1 cellular context compared by ENCODE assay signal in genomic region chr5:93587919-93588585, GRCh38.
TF ChIP-seq lines count a peak whose summit lies in the region.

No MANE protein-coding gene starts in this region.

TF ChIP-seq in H1, 55 proteins besides CTCF, POLR2A, EP300 and RAD21:
- TF ChIP-seq EZH2 (IDR thresholded peaks at IDR 0.05; ENCODE audit: low read depth, low read length, severe bottlenecking): peak; percentile 99
- no peak for TF ChIP-seq ATF3 (IDR thresholded peaks at IDR 0.05; ENCODE audit: insufficient read depth, low read depth, low read length)
- TF ChIP-seq TCF12 (IDR thresholded peaks at IDR 0.05; ENCODE audit: low read depth, low read length): no peak
- peak; percentile 99 for TF ChIP-seq SUZ12 (IDR thresholded peaks at IDR 0.05; ENCODE audit: low read length)
- no peak for TF ChIP-seq CHD7 (IDR thresholded peaks at IDR 0.05; ENCODE audit: insufficient replicate concordance, low read length)
- peak; percentile 99 for TF ChIP-seq RNF2 (IDR thresholded peaks at IDR 0.05; ENCODE audit: borderline replicate concordance, low read depth, low read length, missing control alignments, poor library complexity, severe bottlenecking)
- peak; percentile 96 for TF ChIP-seq MAX (IDR thresholded peaks at IDR 0.05)
- no peak for TF ChIP-seq BACH1 (IDR thresholded peaks at IDR 0.05; ENCODE audit: low read length)
- TF ChIP-seq SIRT6 (IDR thresholded peaks at IDR 0.05; ENCODE audit: low read length): no peak
- TF ChIP-seq YY1 (IDR thresholded peaks at IDR 0.05; ENCODE audit: low read depth, low read length): no peak
- peak; percentile 82 for TF ChIP-seq E2F6 (IDR thresholded peaks at IDR 0.05)
- no peak for TF ChIP-seq NANOG (IDR thresholded peaks at IDR 0.05; ENCODE audit: insufficient read depth, low read depth, low read length, poor library complexity, severe bottlenecking)
- 0 out of 2 replicates have a peak, but pooled peaks have one; percentile 27 for TF ChIP-seq PHF8 (conservative IDR thresholded peaks at IDR 0.05; ENCODE audit: low read depth, low read length)
- TF ChIP-seq SP4 (IDR thresholded peaks at IDR 0.05; ENCODE audit: low read length): no peak
- TF ChIP-seq CBX8 (IDR thresholded peaks at IDR 0.05; ENCODE audit: borderline replicate concordance, low read depth, low read length): peak; percentile 74
- no peak for TF ChIP-seq SAP30 (IDR thresholded peaks at IDR 0.05; ENCODE audit: insufficient read depth, insufficient replicate concordance, low read length)
- no peak for TF ChIP-seq ASH2L (IDR thresholded peaks at IDR 0.05; ENCODE audit: low read length)
- TF ChIP-seq KDM4A (IDR thresholded peaks at IDR 0.05; ENCODE audit: low read depth, low read length, severe bottlenecking): peak; percentile 42
